Comparison of ENCODE assay signal across 8 cellular contexts in genomic region chr17:63478814-63479494, GRCh38. TPM values are rescaled to one million over a fixed set of nuclear protein-coding genes. Genes with fewer than 3 reads are reported as not detected.
DNase-seq lines count a peak whose midpoint lies in the region; ATAC-seq, FAIRE-seq and TF ChIP-seq lines count a peak whose summit lies in the region.

No MANE protein-coding gene starts in this region.

- peak; percentile 60 for TF ChIP-seq CTCF in psoas muscle (IDR thresholded peaks at IDR 0.05)

- H3K4me3 ChIP-seq in psoas muscle: peak overlapping the region; percentile 63

- H3K36me3 ChIP-seq in psoas muscle (ENCODE audit: insufficient read depth in 1 of 2, low read depth in 1 of 2): no peaks in the 10 kb centered on the region

- DNase-seq in CMK (ENCODE audit: low read depth) (peak; percentile 64), LoVo (ENCODE audit: low spot score) (peak; percentile 87), SKM-1 treated with dmso at 0.1 percent for 144 hours (lab: John Stamatoyannopoulos, UW; ENCODE audit: unreplicated experiment) (peak; percentile 85), Right ventricle myocardium superior (peak; percentile 84), psoas muscle (peak; percentile 76 to 86), urothelium cell line (ENCODE audit: low spot score) (peak; percentile 94)
- peak; percentile 65 to 76 for DNase-seq in activated naive CD4-positive, alpha-beta T cell treated with anti-CD3 and anti-CD28 coated beads, Interleukin-2, amount 50 U/mL, for 72 hours (ENCODE audit: low spot score in 2 of 2)

- H3K36me3 Mint-ChIP-seq in activated naive CD4-positive, alpha-beta T cell treated with anti-CD3 and anti-CD28 coated beads, Interleukin-2, amount 50 U/mL, for 72 hours: no peaks in the 10 kb centered on the region

- ATAC-seq in GM21390 (IDR thresholded peaks at IDR 0.05; ENCODE audit: unreplicated experiment): peak; percentile 67
- peak; percentile 83 for ATAC-seq in activated naive CD4-positive, alpha-beta T cell treated with anti-CD3 and anti-CD28 coated beads, Interleukin-2, amount 50 U/mL, for 72 hours
- ATAC-seq in Right ventricle myocardium superior (ENCODE audit: poor library complexity): peak; percentile 87
- ATAC-seq in psoas muscle: peak; percentile 74 to 88 (median 82)

- no peaks in the 10 kb centered on the region for H3K9me3 ChIP-seq in psoas muscle

- WGBS in psoas muscle, 3 donors: 50 to 54% (median 52%) methylated on average over 16 of the region's 16 CpGs

- peaks cover 0 to 43% (median 15%) of the 10 kb centered on the region in 3 donors for H3K27me3 ChIP-seq in psoas muscle (ENCODE audit: insufficient read depth in 3 of 3, low read length in 2 of 3)

- no peaks in the 10 kb centered on the region for H3K9me3 Mint-ChIP-seq in activated naive CD4-positive, alpha-beta T cell treated with anti-CD3 and anti-CD28 coated beads, Interleukin-2, amount 50 U/mL, for 72 hours

- intact Hi-C loops in Right ventricle myocardium superior (cut with DNase I) (loop anchor here (2.0 kb wide), 1 partner anchor 54 kb away; no protein-coding TSS in a partner anchor), psoas muscle (cut with DNase I) (loop anchor here (1.0 to 5.0 kb wide), 2 partner anchors 52 to 54 kb away; no protein-coding TSS in a partner anchor)

- H3K27ac ChIP-seq in psoas muscle: no peak overlapping the region

- FAIRE-seq in urothelium cell line (lab: Jason Lieb, UNC): peak; percentile 92

- H3K4me1 ChIP-seq in psoas muscle: peaks cover 11% of the 10 kb centered on the region

- H3K27ac Mint-ChIP-seq in activated naive CD4-positive, alpha-beta T cell treated with anti-CD3 and anti-CD28 coated beads, Interleukin-2, amount 50 U/mL, for 72 hours: no peak overlapping the region

RNA-seq across cellular contexts. Expression of gene ACE, which starts 2.1 kb away (rescaled TPM):
- under 1 TPM; 0.39 to 0.66 TPM for total RNA-seq in activated naive CD4-positive, alpha-beta T cell treated with anti-CD3 and anti-CD28 coated beads, Interleukin-2, amount 50 U/mL, for 72 hours
- 5.4 TPM for total RNA-seq in Right ventricle myocardium superior
- 10 to 100 TPM in 1 of 4 donors, 1 to 10 TPM in 3; 2.0 to 12.5 (median 4.5) TPM for total RNA-seq in psoas muscle
- polyA plus RNA-seq in psoas muscle: 1 to 10 TPM in 2 of 3 donors, under 1 TPM in 1; 0.82 to 1.9 (median 1.8) TPM

RNA-seq across cellular contexts. Expression of gene CYB561, which starts 32.8 kb away (rescaled TPM):
- total RNA-seq in activated naive CD4-positive, alpha-beta T cell treated with anti-CD3 and anti-CD28 coated beads, Interleukin-2, amount 50 U/mL, for 72 hours: 1 to 10 TPM in 1 of 2 donors, under 1 TPM in 1; 0.27 to 2.7 TPM
- total RNA-seq in Right ventricle myocardium superior (18.9 TPM), psoas muscle (1 to 10 TPM; 1.5 to 4.2 (median 2.5) TPM)
- 1 to 10 TPM; 1.7 to 3.9 (median 2.9) TPM for polyA plus RNA-seq in psoas muscle

RNA-seq across cellular contexts. Expression of gene KCNH6, which starts 44.2 kb away (rescaled TPM):
- under 1 TPM in 1 of 2 donors, not detected in 1; 0.08 TPM for total RNA-seq in activated naive CD4-positive, alpha-beta T cell treated with anti-CD3 and anti-CD28 coated beads, Interleukin-2, amount 50 U/mL, for 72 hours
- total RNA-seq in Right ventricle myocardium superior (not detected), psoas muscle (not detected)
- polyA plus RNA-seq in psoas muscle: not detected
